19 cellular contexts compared by ENCODE assay signal in the genomic region with DNA sequence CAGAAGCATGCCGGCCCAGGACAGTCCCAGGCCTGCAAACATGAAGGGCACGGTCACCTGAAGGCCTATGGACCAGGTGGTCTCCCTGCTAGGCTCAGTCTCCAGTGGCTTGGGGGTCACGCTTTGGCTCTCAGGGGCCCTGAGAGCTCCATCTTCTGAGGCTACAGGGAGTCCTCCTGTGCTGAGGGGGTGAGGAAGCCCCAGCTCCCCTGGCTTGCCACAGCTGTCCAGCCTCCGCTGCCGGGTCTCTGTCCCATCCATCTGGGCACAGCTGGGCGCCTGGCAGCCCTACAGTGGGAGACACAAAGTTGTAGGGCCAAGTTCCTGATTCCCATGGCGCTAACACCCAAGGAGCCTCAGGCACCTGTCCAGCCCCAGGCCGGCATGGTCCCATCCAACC. TPM values are rescaled to one million over a fixed set of nuclear protein-coding genes. Genes with fewer than 3 reads are reported as not detected.
A peak's percentile ranks its signal among the peaks of the same experiment; 100 is the strongest.
DNase-seq lines count a peak whose midpoint lies in the region; ATAC-seq and TF ChIP-seq lines count a peak whose summit lies in the region.
"Had no signal": no experiment of that assay in that cellular context is flagged by ENCODE, and none has a peak within 500 bp of the region (broad histone marks: within the 10 kb centered on the region; RNA-seq: fewer than 3 reads in every experiment).

No MANE protein-coding gene starts in this region.

- H3K36me3 Mint-ChIP-seq in T-helper 17 cell (ENCODE audit: low read depth), result peaks cover 4% of the 10 kb centered on the region

- no peaks in the 10 kb centered on the region for H3K9me3 ChIP-seq in T-helper 17 cell (ENCODE audit: control insufficient read depth, low read length, poor library complexity, severe bottlenecking)
- H3K9me3 ChIP-seq: BE2C had no signal

- CTCF ChIA-PET in GM10248 (lab: Yijun Ruan, JAX), result interaction anchor here (0.9 kb wide), 1 partner anchor 11 kb away, joined by 3 read pairs; no protein-coding TSS in a partner anchor

- POLR2A ChIA-PET in GM10248 (lab: Yijun Ruan, JAX), result no interaction called here

- DNase-seq in GM10248 (ENCODE audit: extremely low spot score), result peak; percentile 9
- no peak for DNase-seq in T-helper 17 cell
- peak; percentile 73 for DNase-seq in mesenteric fat pad (ENCODE audit: low spot score)
- no peak for DNase-seq in NCI-H2196 (lab: John Stamatoyannopoulos, UW; ENCODE audit: unreplicated experiment)
- DNase-seq in H4 (ENCODE audit: low spot score), result no peak
- DNase-seq: BE2C; C1 segment of cervical spinal cord; CD4-positive, CD25-positive, alpha-beta regulatory T cell; CD8-positive, alpha-beta memory T cell; COR-L47; DMS 273 treated with DMSO at 0.1 percent for 48 hours; DMS53; DND-41; EL; GM23248; HFFc6 had no signal

- peak overlapping the region; percentile 8 for H3K27ac Mint-ChIP-seq in T-helper 17 cell
- H3K27ac Mint-ChIP-seq: CD8-positive, alpha-beta memory T cell; HFFc6; IgD-negative memory B cell had no signal

- H3K4me3 Mint-ChIP-seq in T-helper 17 cell, result no peak overlapping the region
- H3K4me3 Mint-ChIP-seq: CD4-positive, CD25-positive, alpha-beta regulatory T cell; CD8-positive, alpha-beta memory T cell; HFFc6; IgD-negative memory B cell had no signal

- H3K27me3 Mint-ChIP-seq in T-helper 17 cell, result no peaks in the 10 kb centered on the region
- H3K27me3 Mint-ChIP-seq: CD4-positive, CD25-positive, alpha-beta regulatory T cell; CD8-positive, alpha-beta memory T cell; IgD-negative memory B cell had no signal

- ATAC-seq in T-helper 17 cell (no peak), HG03342 (IDR thresholded peaks at IDR 0.05; ENCODE audit: unreplicated experiment) (no peak)
- ATAC-seq: HCT116 had no signal

- TF ChIP-seq CTCF in GM10248 (IDR thresholded peaks at IDR 0.05; ENCODE audit: control extremely low read depth, extremely low read depth, low read depth, missing control alignments), result no peak

- peaks cover 32% of the 10 kb centered on the region for H3K4me1 Mint-ChIP-seq in T-helper 17 cell

RNA-seq across cellular contexts. Expression of a gene that starts 16.0 kb away (rescaled TPM):
- total RNA-seq in T-helper 17 cell, result 10 to 100 TPM; 34.3 to 34.7 TPM
- total RNA-seq in mesenteric fat pad, result 35.7 TPM
- 34.5 and 43.6 TPM in 2 replicates for total RNA-seq in H4 (2014; rRNA removed; shearing (Covaris generic))

Comparison
In these comparisons a context has a peak if more than half of its experiments do, and no peak if none do; other contexts are left out.
1. DNase-seq: peak in GM10248 (single experiment) and mesenteric fat pad (single experiment); none in T-helper 17 cell (0 of 3), NCI-H2196 (single experiment) and H4 (single experiment).